27 cellular contexts compared by ENCODE assay signal in the genomic region with DNA sequence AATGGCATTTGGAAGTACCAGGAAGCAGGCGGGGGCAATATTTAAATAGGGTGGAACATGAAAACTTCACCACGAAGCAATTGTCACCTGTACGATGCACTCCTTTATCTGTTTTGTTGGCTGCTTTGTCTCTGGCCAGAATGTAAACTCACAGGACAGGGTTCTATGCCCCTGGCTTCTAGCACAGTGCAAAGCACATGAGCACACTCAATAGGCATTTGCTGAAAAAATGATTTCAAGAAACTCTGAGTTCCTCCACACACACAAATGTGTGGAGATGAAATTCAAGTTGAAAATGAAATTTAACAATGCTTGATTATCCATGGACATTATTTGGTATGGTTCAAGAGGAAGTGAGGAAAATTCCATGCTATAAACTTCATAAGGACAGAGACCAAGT.
DNase-seq lines count a peak whose midpoint lies in the region; ATAC-seq and TF ChIP-seq lines count a peak whose summit lies in the region.
"Had no signal": no experiment of that assay in that cellular context is flagged by ENCODE, and none has a peak within 500 bp of the region (broad histone marks: within the 10 kb centered on the region; RNA-seq: fewer than 3 reads in every experiment).

No MANE protein-coding gene starts in this region.

- H4K20me1 ChIP-seq in fibroblast of lung (ENCODE audit: control insufficient read depth, extremely low read depth, insufficient read depth, low read length) = no peaks in the 10 kb centered on the region

- no peak for TF ChIP-seq CTCF in fibroblast of lung (conservative IDR thresholded peaks at IDR 0.05 in 1 of 2, IDR thresholded peaks at IDR 0.05 in 1 of 2; ENCODE audit: low read depth in 1 of 2, low read length in 2 of 2)
- TF ChIP-seq CTCF in GM13977 (IDR thresholded peaks at IDR 0.05; ENCODE audit: extremely low read depth, insufficient read depth, missing control alignments) = no peak

- no peak overlapping the region for H3K4me2 ChIP-seq in fibroblast of lung (ENCODE audit: extremely low read depth, insufficient read depth, low read length)

- no peak overlapping the region for H3K4me3 ChIP-seq in fibroblast of lung (replicated peaks in 1 of 4; ENCODE audit: control extremely low read depth in 1 of 4, insufficient read depth in 1 of 4, low read depth in 3 of 4, low read length in 4 of 4)
- no peak overlapping the region for H3K4me3 ChIP-seq in skin epidermis
- H3K4me3 ChIP-seq: left ventricle myocardium inferior, right atrium auricular region, tibial artery had no signal

- no peaks in the 10 kb centered on the region for H3K9me3 ChIP-seq in fibroblast of lung (ENCODE audit: control insufficient read depth, insufficient read depth, low read depth, low read length)
- H3K9me3 ChIP-seq: left ventricle myocardium inferior, right atrium auricular region, tibial artery had no signal

- no peak overlapping the region for H2AFZ ChIP-seq in fibroblast of lung (ENCODE audit: low read length)

- no peaks in the 10 kb centered on the region for H3K36me3 ChIP-seq in fibroblast of lung (ENCODE audit: control insufficient read depth, insufficient read depth, low read length)
- H3K36me3 ChIP-seq: left ventricle myocardium inferior, right atrium auricular region, tibial artery had no signal

- DNase-seq in HCEC 1CT (peak; percentile 51), fibroblast of lung (ENCODE audit: low read depth in 2 of 2) (peak in 1 of 2 donors; percentile 30), ureter (ENCODE audit: low spot score) (no peak), NCI-H1417 (lab: John Stamatoyannopoulos, UW) (no peak), GM13977 (ENCODE audit: low spot score) (no peak)
- DNase-seq: activated CD4-positive, alpha-beta memory T cell treated with anti-CD3 and anti-CD28 coated beads, Interleukin-2, amount 10 ng/mL, durations not matched to agents 7 days and 5 days; activated CD8-positive, alpha-beta memory T cell treated with anti-CD3 and anti-CD28 coated beads, Interleukin-2, amount 50 U/mL, for 4 hours; activated naive CD4-positive, alpha-beta T cell treated with Interleukin-2 at 50 U/mL for 16 hours; cerebellar nuclear complex; DND-41; H7; Karpas-422; left ventricle myocardium inferior; NCI-H1436 treated with DMSO at 0.1 percent for 48 hours; NCI-H2081 treated with DMSO at 0.1 percent for 48 hours; NCI-H2227 treated with DMSO at 0.1 percent for 48 hours; NK-92 treated with Interleukin-12 subunit alpha and Interleukin-12 subunit beta, amount 100 ng/mL, for 24 hours; PC-3; posterior cingulate gyrus; SHP77; stimulated activated CD4-positive, alpha-beta T cell treated with anti-CD3 and anti-CD28 coated beads, Interleukin-4, amount 100 ng/mL, for 1 hour; tibial artery had no signal

- in situ Hi-C loops in GM13977 (cut with MboI; ENCODE audit: low pct_unique_long_range_greater_than_20kb, low sequenced_read_pairs, unreplicated experiment) = no loop called here

- H3K27me3 ChIP-seq in fibroblast of lung (ENCODE audit: control insufficient read depth, insufficient read depth, low read length) = no peaks in the 10 kb centered on the region
- H3K27me3 ChIP-seq: right atrium auricular region, tibial artery had no signal

- ATAC-seq in SK-N-SH treated with all-trans-retinoic acid at 6 μM for 48 hours = peak; percentile 22; the same call in 2 of the 3 replicates
- ATAC-seq: HepG2 had no signal

- H3K79me2 ChIP-seq in fibroblast of lung (ENCODE audit: control insufficient read depth, insufficient read depth, low read length) = no peaks in the 10 kb centered on the region

- no peak overlapping the region for H3K9ac ChIP-seq in fibroblast of lung (ENCODE audit: insufficient read depth, low read length)

- H3K27ac ChIP-seq in fibroblast of lung (ENCODE audit: insufficient read depth, low read length) = peak overlapping the region; percentile 85
- H3K27ac ChIP-seq in skin epidermis = peak overlapping the region in 11 of 21 experiments; percentile 4 to 78 (median 68)
- H3K27ac ChIP-seq: C4-2B, left ventricle myocardium inferior, right atrium auricular region, tibial artery had no signal

- peaks cover 53% of the 10 kb centered on the region for H3K4me1 ChIP-seq in fibroblast of lung (ENCODE audit: control insufficient read depth, extremely low read depth, insufficient read depth, low read length)

TF ChIP-seq in SK-N-SH treated with all-trans-retinoic acid at 6 μM for 48 hours, 23 proteins besides CTCF, POLR2A, EP300 and RAD21:
- TF ChIP-seq ZFP30 (CRISPR knock-in tag; IDR thresholded peaks at IDR 0.05) (no peak), ZNF8 (CRISPR knock-in tag; IDR thresholded peaks at IDR 0.05) (no peak), RARB (CRISPR knock-in tag; IDR thresholded peaks at IDR 0.05) (no peak), ZFP3 (CRISPR knock-in tag; IDR thresholded peaks at IDR 0.05) (no peak), ZNF565 (CRISPR knock-in tag; conservative IDR thresholded peaks at IDR 0.05; ENCODE audit: low read depth) (no peak), TCF4 (CRISPR knock-in tag; IDR thresholded peaks at IDR 0.05; ENCODE audit: borderline replicate concordance) (no peak), ISL1 (CRISPR knock-in tag; IDR thresholded peaks at IDR 0.05) (no peak), TSHZ2 (CRISPR knock-in tag; IDR thresholded peaks at IDR 0.05) (no peak), ARNTL (CRISPR knock-in tag; IDR thresholded peaks at IDR 0.05; ENCODE audit: borderline replicate concordance, low read depth) (no peak), PPARA (CRISPR knock-in tag; IDR thresholded peaks at IDR 0.05; ENCODE audit: borderline replicate concordance) (no peak), BACH2 (CRISPR knock-in tag; IDR thresholded peaks at IDR 0.05; ENCODE audit: borderline replicate concordance) (no peak), ZC3H10 (CRISPR knock-in tag; IDR thresholded peaks at IDR 0.05) (no peak), TOX (CRISPR knock-in tag; IDR thresholded peaks at IDR 0.05; ENCODE audit: borderline replicate concordance) (no peak), GLIS3 (CRISPR knock-in tag; IDR thresholded peaks at IDR 0.05) (no peak), ZNF70 (CRISPR knock-in tag; IDR thresholded peaks at IDR 0.05) (no peak), POU6F1 (CRISPR knock-in tag; IDR thresholded peaks at IDR 0.05; ENCODE audit: borderline replicate concordance, low read depth) (no peak), ESRRG (CRISPR knock-in tag; IDR thresholded peaks at IDR 0.05) (no peak), CREB5 (CRISPR knock-in tag; IDR thresholded peaks at IDR 0.05; ENCODE audit: low read depth) (no peak)
